In genomic region chr17:27888945-27889344, GRCh38 we compare ENCODE assay signal across 16 cellular contexts. TPM values are rescaled to one million over a fixed set of nuclear protein-coding genes. Genes with fewer than 3 reads are reported as not detected.
DNase-seq lines count a peak whose midpoint lies in the region; ATAC-seq and TF ChIP-seq lines count a peak whose summit lies in the region.
"Had no signal": no experiment of that assay in that cellular context is flagged by ENCODE, and none has a peak within 500 bp of the region (broad histone marks: within the 10 kb centered on the region; RNA-seq: fewer than 3 reads in every experiment).

No MANE protein-coding gene starts in this region.

- H3K9me3 ChIP-seq in parathyroid adenoma (ENCODE audit: control insufficient read depth, low read length) = no peaks in the 10 kb centered on the region
- H3K9me3 ChIP-seq: SJSA1 had no signal

- no peak for TF ChIP-seq CTCF in parathyroid adenoma (IDR thresholded peaks at IDR 0.05)

- H3K79me2 ChIP-seq in parathyroid adenoma = no peaks in the 10 kb centered on the region

- H3K4me1 ChIP-seq in parathyroid adenoma = peaks cover 17% of the 10 kb centered on the region

- no peak for ATAC-seq in HG02970 (IDR thresholded peaks at IDR 0.05; ENCODE audit: low FRiP score, unreplicated experiment)
- no peak for ATAC-seq in GM21526 (IDR thresholded peaks at IDR 0.05; ENCODE audit: low FRiP score, unreplicated experiment)
- ATAC-seq: naive thymus-derived CD4-positive, alpha-beta T cell had no signal

- no peaks in the 10 kb centered on the region for H3K27me3 ChIP-seq in parathyroid adenoma (ENCODE audit: control insufficient read depth, insufficient read depth, low read length)
- H3K27me3 ChIP-seq: SJSA1 had no signal

- H2AFZ ChIP-seq in parathyroid adenoma = peak overlapping the region; percentile 2

- H3K9ac ChIP-seq in parathyroid adenoma = no peak overlapping the region

- no peak overlapping the region for H3K27ac ChIP-seq in parathyroid adenoma
- H3K27ac ChIP-seq: SJSA1 had no signal

- H3K4me3 ChIP-seq in parathyroid adenoma (ENCODE audit: low read depth, low read length) = no peak overlapping the region
- H3K4me3 ChIP-seq: SJSA1 had no signal

- H3K36me3 ChIP-seq in parathyroid adenoma (ENCODE audit: control insufficient read depth, insufficient read depth, low read length) = no peaks in the 10 kb centered on the region
- H3K36me3 ChIP-seq: SJSA1 had no signal

- DNase-seq in EH (ENCODE audit: low read depth) (peak; percentile 81), RPMI7951 (ENCODE audit: low read depth) (peak; percentile 8), iPS DF 4.7 (ENCODE audit: extremely low read depth, low spot score) (peak; percentile 53), ureter (ENCODE audit: low spot score) (no peak), NCI-H1436 treated with DMSO at 0.1 percent for 48 hours (lab: John Stamatoyannopoulos, UW) (no peak)
- DNase-seq: activated T-cell treated with anti-CD3 and anti-CD28 coated beads for 4 hours; anterior cingulate cortex; C1 segment of cervical spinal cord; naive thymus-derived CD4-positive, alpha-beta T cell; NCI-H1417; NCI-H524 treated with DMSO at 0.1 percent for 48 hours; stimulated activated CD8-positive, alpha-beta memory T cell treated with anti-CD3 and anti-CD28 coated beads, Interleukin-4, amount 100 ng/mL, for 48 hours had no signal

- no peak overlapping the region for H3K4me2 ChIP-seq in parathyroid adenoma (ENCODE audit: low read length)

RNA-seq across cellular contexts. Expression of gene LYRM9, which starts 4.2 kb away (rescaled TPM):
- 0.48 and 2.5 TPM in 2 replicates for total RNA-seq in RPMI7951 (2014; rRNA removed; shearing (Covaris generic))
- 18.6 TPM for total RNA-seq in ureter

Comparison
In these comparisons a context has a peak if more than half of its experiments do, and no peak if none do; other contexts are left out.
1. DNase-seq: peak in EH (single experiment), RPMI7951 (single experiment) and iPS DF 4.7 (single experiment); none in ureter (single experiment) and NCI-H1436 treated with DMSO at 0.1 percent for 48 hours (single experiment).